8 cellular contexts compared by ENCODE assay signal in the genomic region with DNA sequence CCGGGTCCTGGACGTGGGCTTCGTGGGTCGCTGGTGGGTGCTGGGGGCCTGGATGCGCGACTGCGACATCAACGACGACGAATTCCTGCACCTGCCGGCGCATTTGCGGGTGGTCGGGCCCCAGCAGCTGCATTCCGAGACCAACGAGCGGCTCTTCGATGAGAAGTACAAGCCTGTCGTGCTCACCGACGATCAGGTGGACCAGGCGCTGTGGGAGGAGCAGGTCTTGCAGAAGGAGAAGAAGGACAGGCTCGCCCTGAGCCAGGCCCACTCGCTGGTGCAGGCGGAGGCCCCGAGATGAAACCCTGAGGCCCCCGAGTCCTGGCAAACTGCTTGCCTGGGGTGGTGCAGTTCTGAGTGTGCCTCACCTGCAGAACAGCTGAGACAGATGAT. TPM values are rescaled to one million over a fixed set of nuclear protein-coding genes. Genes with fewer than 3 reads are reported as not detected.
DNase-seq lines count a peak whose midpoint lies in the region; ATAC-seq lines count a peak whose summit lies in the region.

No MANE protein-coding gene starts in this region.

- peak overlapping the region; percentile 72 for H3K9ac ChIP-seq in stomach smooth muscle (ENCODE audit: low read length in 2 of 2)

- peak overlapping the region; percentile 62 for H3K27ac ChIP-seq in stomach smooth muscle (ENCODE audit: low read length)

- no peak for ATAC-seq in activated CD8-positive, alpha-beta T cell treated with anti-CD3 and anti-CD28 coated beads, Interleukin-2, amount 10 ng/mL, durations not matched to agents 7 days and 5 days

- no peaks in the 10 kb centered on the region for H3K27me3 ChIP-seq in stomach smooth muscle (ENCODE audit: control insufficient read depth in 1 of 2, insufficient read depth in 2 of 2, low read length in 2 of 2)

- peaks cover 20% of the 10 kb centered on the region for H3K4me1 ChIP-seq in stomach smooth muscle (ENCODE audit: control insufficient read depth, insufficient read depth, low read length)

- peaks cover 19% of the 10 kb centered on the region for H3K36me3 Mint-ChIP-seq in activated CD8-positive, alpha-beta T cell treated with anti-CD3 and anti-CD28 coated beads, Interleukin-2, amount 10 ng/mL, durations not matched to agents 7 days and 5 days (ENCODE audit: low read depth)

- CTCF ChIA-PET in activated CD8-positive, alpha-beta T cell treated with anti-CD3 and anti-CD28 coated beads, Interleukin-2, amount 10 ng/mL, durations not matched to agents 7 days and 5 days (lab: Charles Lee) = interaction anchor here (1.3 to 2.2 kb wide), 3 partner anchors 12 to 106 kb away, joined by 3 to 13 read pairs (median 5); no protein-coding TSS in a partner anchor

- H3K27me3 Mint-ChIP-seq in activated CD8-positive, alpha-beta T cell treated with anti-CD3 and anti-CD28 coated beads, Interleukin-2, amount 10 ng/mL, durations not matched to agents 7 days and 5 days (ENCODE audit: low read depth) = no peaks in the 10 kb centered on the region

- H3K9me3 ChIP-seq in stomach smooth muscle (ENCODE audit: control insufficient read depth in 2 of 2, low read length in 2 of 2) = no peaks in the 10 kb centered on the region

- peak overlapping the region; percentile 68 to 87 for H3K4me3 ChIP-seq in stomach smooth muscle (ENCODE audit: low read length in 2 of 2)

- H3K9me3 Mint-ChIP-seq in activated CD8-positive, alpha-beta T cell treated with anti-CD3 and anti-CD28 coated beads, Interleukin-2, amount 10 ng/mL, durations not matched to agents 7 days and 5 days (ENCODE audit: insufficient read depth) = no peaks in the 10 kb centered on the region

- H3K4me1 Mint-ChIP-seq in activated CD8-positive, alpha-beta T cell treated with anti-CD3 and anti-CD28 coated beads, Interleukin-2, amount 10 ng/mL, durations not matched to agents 7 days and 5 days (ENCODE audit: low read depth) = peaks cover 24% of the 10 kb centered on the region

- H3K4me3 Mint-ChIP-seq in activated CD8-positive, alpha-beta T cell treated with anti-CD3 and anti-CD28 coated beads, Interleukin-2, amount 10 ng/mL, durations not matched to agents 7 days and 5 days = peak overlapping the region; percentile 95

- intact Hi-C loops in head of caudate nucleus (cut with DNase I) = loop anchor here (10.0 kb wide), 1 partner anchor 55 kb away; a partner anchor contains a TSS

- peaks cover 0 to 7% of the 10 kb centered on the region in 2 donors for H3K36me3 ChIP-seq in stomach smooth muscle (ENCODE audit: control insufficient read depth in 2 of 2, insufficient read depth in 2 of 2, low read length in 2 of 2)

- H3K27ac Mint-ChIP-seq in activated CD8-positive, alpha-beta T cell treated with anti-CD3 and anti-CD28 coated beads, Interleukin-2, amount 10 ng/mL, durations not matched to agents 7 days and 5 days = peak overlapping the region; percentile 72

- POLR2A ChIA-PET in activated CD8-positive, alpha-beta T cell treated with anti-CD3 and anti-CD28 coated beads, Interleukin-2, amount 10 ng/mL, durations not matched to agents 7 days and 5 days (lab: Charles Lee) = no interaction called here

- peak; percentile 6 for DNase-seq in NCI-H2227 (lab: John Stamatoyannopoulos, UW; ENCODE audit: unreplicated experiment)
- DNase-seq in NCI-H2227 treated with DMSO at 0.1 percent for 48 hours (lab: John Stamatoyannopoulos, UW) = no peak
- DNase-seq in activated CD8-positive, alpha-beta T cell treated with anti-CD3 and anti-CD28 coated beads, Interleukin-2, amount 10 ng/mL, durations not matched to agents 7 days and 5 days = peak; percentile 26
- DNase-seq in iPS-NIHi7 (ENCODE audit: extremely low spot score) = peak; percentile 10
- no peak for DNase-seq in GM19240 (ENCODE audit: insufficient read length, low spot score)
- DNase-seq in DMS79 treated with DMSO at 0.1 percent for 48 hours (lab: John Stamatoyannopoulos, UW) = no peak
- no peak for DNase-seq in head of caudate nucleus

RNA-seq across cellular contexts. Expression of a gene that starts 0.8 kb away (rescaled TPM):
- total RNA-seq in activated CD8-positive, alpha-beta T cell treated with anti-CD3 and anti-CD28 coated beads, Interleukin-2, amount 10 ng/mL, durations not matched to agents 7 days and 5 days = 10 to 100 TPM; 20.2 to 23.0 TPM

RNA-seq across cellular contexts. Expression of a gene that starts 1.0 kb away (rescaled TPM):
- total RNA-seq in activated CD8-positive, alpha-beta T cell treated with anti-CD3 and anti-CD28 coated beads, Interleukin-2, amount 10 ng/mL, durations not matched to agents 7 days and 5 days = 10 to 100 TPM; 20.4 to 20.5 TPM

RNA-seq across cellular contexts. Expression of a gene that starts 31.4 kb away (rescaled TPM):
- total RNA-seq in activated CD8-positive, alpha-beta T cell treated with anti-CD3 and anti-CD28 coated beads, Interleukin-2, amount 10 ng/mL, durations not matched to agents 7 days and 5 days = 100 to 1,000 TPM; 108 to 115 TPM

RNA-seq across cellular contexts. Expression of a gene that starts 58.0 kb away (rescaled TPM):
- 10 to 100 TPM; 33.2 to 33.4 TPM for total RNA-seq in activated CD8-positive, alpha-beta T cell treated with anti-CD3 and anti-CD28 coated beads, Interleukin-2, amount 10 ng/mL, durations not matched to agents 7 days and 5 days

Comparison
In these comparisons a context has a peak if more than half of its experiments do, and no peak if none do; other contexts are left out.
1. DNase-seq: peak in NCI-H2227 (single experiment), activated CD8-positive, alpha-beta T cell treated with anti-CD3 and anti-CD28 coated beads, Interleukin-2, amount 10 ng/mL, durations not matched to agents 7 days and 5 days (single experiment) and iPS-NIHi7 (single experiment); none in NCI-H2227 treated with DMSO at 0.1 percent for 48 hours (single experiment), GM19240 (single experiment), DMS79 treated with DMSO at 0.1 percent for 48 hours (single experiment) and head of caudate nucleus (0 of 42).